30 cellular contexts compared by ENCODE assay signal in the genomic region with DNA sequence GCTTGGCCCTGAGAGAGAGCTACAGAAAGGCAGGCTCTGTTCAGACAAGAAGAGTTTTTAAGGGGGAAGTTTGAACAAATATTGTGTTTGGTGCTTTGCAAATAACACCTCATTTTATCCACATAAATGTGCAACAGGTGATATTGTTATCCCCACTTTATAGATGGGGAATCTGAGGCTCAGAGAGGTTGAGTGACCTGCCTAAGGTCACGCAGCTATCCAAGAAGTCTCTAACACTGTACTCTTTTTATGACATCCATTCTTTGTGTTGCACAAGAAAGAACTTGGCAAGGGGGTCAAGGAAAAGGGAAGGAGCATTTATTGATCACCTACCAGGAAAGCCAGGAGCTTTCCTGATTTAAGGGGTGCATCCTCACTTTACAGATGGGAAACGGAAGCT.
"Had no signal": no experiment of that assay in that cellular context is flagged by ENCODE, and none has a peak within 500 bp of the region (broad histone marks: within the 10 kb centered on the region; RNA-seq: fewer than 3 reads in every experiment).

No MANE protein-coding gene starts in this region.

- DNase-seq: naive thymus-derived CD8-positive, alpha-beta T cell; nephron progenitor cell; occipital lobe; ovary; psoas muscle; right cardiac atrium; spleen; stimulated activated CD4-positive, alpha-beta T cell treated with anti-CD3 and anti-CD28 coated beads, Interleukin-12 subunit alpha, Interleukin-12 subunit beta, amount 100 ng/mL, for 4 hours; stimulated activated CD4-positive, alpha-beta T cell treated with anti-CD3 and anti-CD28 coated beads, Interleukin-1b, Interleukin-23, amount 100 ng/mL, for 48 hours; stimulated activated CD4-positive, alpha-beta T cell treated with anti-CD3 and anti-CD28 coated beads, Interleukin-4, amount 100 ng/mL, for 1 hour; stimulated activated CD4-positive, alpha-beta T cell treated with anti-CD3 and anti-CD28 coated beads, Interleukin-4, amount 100 ng/mL, for 4 hours; stimulated activated CD8-positive, alpha-beta memory T cell treated with anti-CD3 and anti-CD28 coated beads, Interleukin-4, amount 100 ng/mL, for 48 hours; stimulated activated naive CD4-positive, alpha-beta T cell; stimulated activated naive CD8-positive, alpha-beta T cell treated with anti-CD3 and anti-CD28 coated beads, Interleukin-15, amount 100 ng/mL, for 72 hours; stimulated activated naive CD8-positive, alpha-beta T cell treated with anti-CD3 and anti-CD28 coated beads, Interleukin-15, Interleukin-2, amounts not matched to agents 100 U/mL and 50 U/mL, for 24 hours; testis; tibial artery; transverse colon; upper lobe of right lung; uterus had no signal

- H3K9ac ChIP-seq: parathyroid adenoma had no signal

- ATAC-seq: naive thymus-derived CD8-positive, alpha-beta T cell; natural killer cell treated with Interleukin-12 subunit alpha and Interleukin-12 subunit beta and Interleukin-15 and Interleukin-18, amount 100 ng/mL, for 72 hours; psoas muscle; right cardiac atrium; sciatic nerve; stimulated activated memory B cell treated with anti-CD40 and anti-IgM and Interleukin-4, amounts not matched to agents 10 μg/mL and 1 μg/mL and 100 μg/mL, for 72 hours; stimulated activated naive CD8-positive, alpha-beta T cell treated with anti-CD3 and anti-CD28 coated beads, Interleukin-15, amount 100 ng/mL, for 72 hours; stimulated activated naive CD8-positive, alpha-beta T cell treated with anti-CD3 and anti-CD28 coated beads, Interleukin-15, Interleukin-2, amounts not matched to agents 100 U/mL and 50 U/mL, for 24 hours; upper lobe of right lung had no signal

- H3K9me3 ChIP-seq: ovary, psoas muscle, suprapubic skin, testis, tibial artery, transverse colon, upper lobe of right lung, uterus had no signal

- H3K27ac ChIP-seq: ovary, parathyroid adenoma, psoas muscle, skin epidermis, spleen, suprapubic skin, testis, tibial artery, transverse colon, upper lobe of right lung, uterus had no signal

- H3K27me3 ChIP-seq: ovary, suprapubic skin, testis, tibial artery, transverse colon, upper lobe of right lung, uterus had no signal

- H3K36me3 Mint-ChIP-seq: naive thymus-derived CD8-positive, alpha-beta T cell; natural killer cell treated with Interleukin-12 subunit alpha and Interleukin-12 subunit beta and Interleukin-15 and Interleukin-18, amount 100 ng/mL, for 72 hours; stimulated activated memory B cell treated with anti-CD40 and anti-IgM and Interleukin-4, amounts not matched to agents 10 μg/mL and 1 μg/mL and 100 μg/mL, for 72 hours; type B pancreatic cell had no signal

- H2AFZ ChIP-seq: parathyroid adenoma had no signal

- H3K9me3 Mint-ChIP-seq: naive thymus-derived CD8-positive, alpha-beta T cell; natural killer cell treated with Interleukin-12 subunit alpha and Interleukin-12 subunit beta and Interleukin-15 and Interleukin-18, amount 100 ng/mL, for 72 hours; nephron progenitor cell; neural crest cell; stimulated activated naive CD8-positive, alpha-beta T cell treated with anti-CD3 and anti-CD28 coated beads, Interleukin-15, amount 100 ng/mL, for 72 hours; type B pancreatic cell had no signal

- H3K4me1 ChIP-seq: parathyroid adenoma, psoas muscle, spleen had no signal

- H3K79me2 ChIP-seq: parathyroid adenoma had no signal

- H3K4me3 ChIP-seq: ovary, psoas muscle, skin epidermis, smooth muscle cell, spleen, suprapubic skin, testis, tibial artery, transverse colon, upper lobe of right lung, uterus had no signal

- H3K36me3 ChIP-seq: ovary, spleen, suprapubic skin, tibial artery, transverse colon, upper lobe of right lung, uterus had no signal

- H3K4me3 Mint-ChIP-seq: naive thymus-derived CD8-positive, alpha-beta T cell; natural killer cell treated with Interleukin-12 subunit alpha and Interleukin-12 subunit beta and Interleukin-15 and Interleukin-18, amount 100 ng/mL, for 72 hours; nephron progenitor cell; neural crest cell; stimulated activated memory B cell treated with anti-CD40 and anti-IgM and Interleukin-4, amounts not matched to agents 10 μg/mL and 1 μg/mL and 100 μg/mL, for 72 hours; stimulated activated naive CD8-positive, alpha-beta T cell treated with anti-CD3 and anti-CD28 coated beads, Interleukin-15, amount 100 ng/mL, for 72 hours; type B pancreatic cell had no signal

- H3K4me1 Mint-ChIP-seq: naive thymus-derived CD8-positive, alpha-beta T cell; stimulated activated memory B cell treated with anti-CD40 and anti-IgM and Interleukin-4, amounts not matched to agents 10 μg/mL and 1 μg/mL and 100 μg/mL, for 72 hours; stimulated activated naive CD8-positive, alpha-beta T cell treated with anti-CD3 and anti-CD28 coated beads, Interleukin-15, amount 100 ng/mL, for 72 hours had no signal

- H3K27ac Mint-ChIP-seq: natural killer cell treated with Interleukin-12 subunit alpha and Interleukin-12 subunit beta and Interleukin-15 and Interleukin-18, amount 100 ng/mL, for 72 hours; nephron progenitor cell; progenitor cell of endocrine pancreas; stimulated activated memory B cell treated with anti-CD40 and anti-IgM and Interleukin-4, amounts not matched to agents 10 μg/mL and 1 μg/mL and 100 μg/mL, for 72 hours had no signal

- H3K4me2 ChIP-seq: smooth muscle cell had no signal
